10 cellular contexts compared by ENCODE assay signal in the genomic region with DNA sequence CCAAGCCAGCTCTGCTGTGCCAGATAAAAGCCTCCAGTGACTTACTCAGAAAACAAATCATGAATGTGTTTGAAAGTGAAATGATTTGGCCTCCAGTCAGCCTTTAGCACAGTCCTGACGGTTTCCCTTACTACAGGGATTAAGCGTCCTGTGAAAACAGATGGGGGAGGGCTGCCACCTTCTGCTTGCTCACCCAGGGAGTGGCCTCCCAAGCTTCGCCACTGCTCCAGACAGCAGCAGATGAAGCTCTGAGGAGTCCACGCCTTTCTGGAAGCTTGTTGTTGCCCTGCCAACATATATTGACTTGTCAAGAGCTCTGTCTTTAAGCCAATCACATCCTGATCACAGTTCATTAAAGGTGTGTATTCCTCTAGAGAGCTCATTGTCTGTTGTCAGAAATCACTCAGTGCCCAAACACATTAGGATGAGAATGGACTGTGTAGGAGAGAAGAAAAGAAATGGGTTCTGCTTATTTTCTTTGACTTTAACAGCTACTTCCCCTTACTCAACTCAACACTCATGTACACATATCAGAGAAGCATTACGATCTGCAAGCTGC. TPM values are rescaled to one million over a fixed set of nuclear protein-coding genes. Genes with fewer than 3 reads are reported as not detected.
DNase-seq lines count a peak whose midpoint lies in the region; ATAC-seq, FAIRE-seq and TF ChIP-seq lines count a peak whose summit lies in the region.
"Had no signal": no experiment of that assay in that cellular context is flagged by ENCODE, and none has a peak within 500 bp of the region (broad histone marks: within the 10 kb centered on the region; RNA-seq: fewer than 3 reads in every experiment).

No MANE protein-coding gene starts in this region.

- intact Hi-C loops in naive thymus-derived CD4-positive, alpha-beta T cell (cut with micrococcal nuclease) = loop anchor here in 1 of 2 donors (2.0 kb wide), 1 partner anchor 17 kb away; no protein-coding TSS in a partner anchor

- no peaks in the 10 kb centered on the region for H3K27me3 Mint-ChIP-seq in naive thymus-derived CD4-positive, alpha-beta T cell

- no peak overlapping the region for H2BK5ac ChIP-seq in H1 (ENCODE audit: low read depth, low read length)

- no peak overlapping the region for H3K18ac ChIP-seq in H1 (ENCODE audit: extremely low read depth, low read length)

- H2BK120ac ChIP-seq in H1 (replicated peaks; ENCODE audit: low read depth, low read length) = no peak overlapping the region

- H2AK5ac ChIP-seq in H1 (ENCODE audit: low read depth, low read length) = no peak overlapping the region

- CTCF ChIA-PET in H1 (lab: Charles Lee; ENCODE audit: partially characterized antibody) = interaction anchor here (0.6 to 1.7 kb wide), 3 partner anchors 32 to 1016 kb away, joined by 3 to 7 read pairs (median 5); no protein-coding TSS in a partner anchor
- CTCF ChIA-PET in naive thymus-derived CD4-positive, alpha-beta T cell (lab: Charles Lee) = interaction anchor here (0.9 to 10.1 kb wide), 5 partner anchors 7 to 67 kb away, joined by 3 to 192 read pairs (median 4); no protein-coding TSS in a partner anchor

- TF ChIP-seq CTCF in NB4 (IDR thresholded peaks at IDR 0.05; ENCODE audit: low read depth, low read length) (no peak), H1 (IDR thresholded peaks at IDR 0.05; ENCODE audit: control extremely low read depth in 1 of 3, insufficient read depth in 1 of 3, low read depth in 1 of 3, low read length in 3 of 3) (no peak)

- peak overlapping the region; percentile 73; the same call in 1 of the 2 replicates for H2AFZ ChIP-seq in H1 (ENCODE audit: low read length)

- H3K27me3 ChIP-seq in H1 (replicated peaks in 1 of 4; ENCODE audit: control insufficient read depth in 3 of 4, extremely low read depth in 1 of 4, insufficient read depth in 3 of 4, low read length in 3 of 4) = no peaks in the 10 kb centered on the region
- H3K27me3 ChIP-seq in naive thymus-derived CD4-positive, alpha-beta T cell (ENCODE audit: control insufficient read depth in 2 of 2, insufficient read depth in 2 of 2, low read length in 2 of 2) = no peaks in the 10 kb centered on the region
- H3K27me3 ChIP-seq: cardiac muscle cell had no signal

- H4K8ac ChIP-seq in H1 (ENCODE audit: extremely low read depth, insufficient read depth, low read length) = no peak overlapping the region

- no peak overlapping the region for H3K56ac ChIP-seq in H1 (replicated peaks; ENCODE audit: insufficient read length, low read depth, low read length)

- no peaks in the 10 kb centered on the region for H3K79me1 ChIP-seq in H1 (ENCODE audit: low read depth, low read length)

- H2BK20ac ChIP-seq in H1 (ENCODE audit: low read length) = no peak overlapping the region

- H3K4me3 Mint-ChIP-seq in naive thymus-derived CD4-positive, alpha-beta T cell = no peak overlapping the region

- no peak for TF ChIP-seq RAD21 in H1 (IDR thresholded peaks at IDR 0.05 in 1 of 2, conservative IDR thresholded peaks at IDR 0.05 in 1 of 2; ENCODE audit: low read depth in 2 of 2, low read length in 2 of 2)

- H3K27ac Mint-ChIP-seq in naive thymus-derived CD4-positive, alpha-beta T cell = peak overlapping the region in 3 of 9 donors; percentile 5 to 54 (median 32)

- H3K14ac ChIP-seq in H1 (ENCODE audit: insufficient read length) = no peak overlapping the region

- peaks cover 15 to 71% (median 49%) of the 10 kb centered on the region in 7 donors for H3K4me1 Mint-ChIP-seq in naive thymus-derived CD4-positive, alpha-beta T cell

- TF ChIP-seq POLR2A in NB4 (IDR thresholded peaks at IDR 0.05; ENCODE audit: extremely low read depth, insufficient read length) (no peak), H1 (IDR thresholded peaks at IDR 0.05; ENCODE audit: control extremely low read depth in 1 of 2, low read depth in 2 of 2, low read length in 2 of 2) (no peak), GM12891 (IDR thresholded peaks at IDR 0.05; ENCODE audit: low read depth, low read length) (no peak), GM18505 (IDR thresholded peaks at IDR 0.05; ENCODE audit: borderline replicate concordance, extremely low read depth, insufficient read depth, insufficient read length) (no peak)

- H3K9me3 ChIP-seq in H1 (ENCODE audit: insufficient read depth in 2 of 2, low read depth in 1 of 2, low read length in 1 of 2) = no peaks in the 10 kb centered on the region
- no peaks in the 10 kb centered on the region for H3K9me3 ChIP-seq in naive thymus-derived CD4-positive, alpha-beta T cell (ENCODE audit: control insufficient read depth in 2 of 3, low read length in 3 of 3)

- H3K4ac ChIP-seq in H1 (replicated peaks; ENCODE audit: insufficient read length, low read depth, low read length) = no peak overlapping the region

- 74% methylated on average over 5 of the region's 5 CpGs; no CpG with 5 or more reads in 1 of the 2 experiments for WGBS in H1 (ENCODE audit: extremely low coverage in 1 of 2, insufficient coverage in 1 of 2, insufficient read length in 1 of 2, insufficient replicate concordance in 2 of 2, low coverage in 1 of 2, low lambda C conversion rate in 2 of 2, missing lambda C conversion rate in 1 of 2), 2 experiments

- FAIRE-seq in H1 (lab: Jason Lieb, UNC) = no peak
- FAIRE-seq in GM12891 (lab: Jason Lieb, UNC) = no peak

- no peak overlapping the region for H4K91ac ChIP-seq in H1 (replicated peaks; ENCODE audit: insufficient read length, low read length)

- H4K5ac ChIP-seq in H1 (ENCODE audit: insufficient read length, low read depth, low read length) = no peak overlapping the region

- H3K4me2 ChIP-seq in H1 (ENCODE audit: insufficient read depth in 1 of 2, low read depth in 2 of 2, low read length in 2 of 2) = no peak overlapping the region

- POLR2A ChIA-PET in H1 (lab: Charles Lee; ENCODE audit: partially characterized antibody) = no interaction called here
- POLR2A ChIA-PET in naive thymus-derived CD4-positive, alpha-beta T cell (lab: Charles Lee) = interaction anchor here (0.6 to 2.4 kb wide), 6 partner anchors 21 to 227 kb away, joined by 3 to 8 read pairs (median 4); no protein-coding TSS in a partner anchor

- no peaks in the 10 kb centered on the region for H4K20me1 ChIP-seq in H1 (replicated peaks in 1 of 2; ENCODE audit: control insufficient read depth in 1 of 2, insufficient read depth in 2 of 2, low read length in 2 of 2)

- no peaks in the 10 kb centered on the region for H3K9me3 Mint-ChIP-seq in naive thymus-derived CD4-positive, alpha-beta T cell

- H3K36me3 ChIP-seq in H1 (ENCODE audit: control insufficient read depth in 2 of 4, insufficient read depth in 4 of 4, low read length in 3 of 4) = no peaks in the 10 kb centered on the region
- H3K36me3 ChIP-seq in naive thymus-derived CD4-positive, alpha-beta T cell (ENCODE audit: control insufficient read depth in 2 of 3, insufficient read depth in 3 of 3, low read length in 3 of 3) = no peaks in the 10 kb centered on the region
- H3K36me3 ChIP-seq: cardiac muscle cell had no signal

- H3K79me2 ChIP-seq in H1 (ENCODE audit: control insufficient read depth in 1 of 2, insufficient read depth in 2 of 2, low read length in 2 of 2) = no peaks in the 10 kb centered on the region

- no peaks in the 10 kb centered on the region for H3K36me3 Mint-ChIP-seq in naive thymus-derived CD4-positive, alpha-beta T cell

- H2BK15ac ChIP-seq in H1 (ENCODE audit: low read length) = no peak overlapping the region

- peak; percentile 67 for DNase-seq in CD1c-positive myeloid dendritic cell (ENCODE audit: extremely low spot score)
- peak; percentile 67 for DNase-seq in NB4 (ENCODE audit: low read depth)
- DNase-seq in H1 (ENCODE audit: low read depth in 1 of 2, low spot score in 2 of 2) = no peak
- DNase-seq in naive thymus-derived CD4-positive, alpha-beta T cell = no peak
- DNase-seq in GM12891 (ENCODE audit: insufficient read length, low spot score) = no peak
- DNase-seq: NCI-H2081 treated with DMSO at 0.1 percent for 48 hours had no signal

- H3K4me3 ChIP-seq in NB4 (ENCODE audit: low read depth, low read length) = no peak overlapping the region
- H3K4me3 ChIP-seq in H1 (ENCODE audit: extremely low read depth in 1 of 4, insufficient read depth in 2 of 4, low read depth in 3 of 4, low read length in 4 of 4) = no peak overlapping the region
- H3K4me3 ChIP-seq in naive thymus-derived CD4-positive, alpha-beta T cell (ENCODE audit: low read length) = no peak overlapping the region
- H3K4me3 ChIP-seq: cardiac muscle cell had no signal

- peaks cover 0 to 3% (median 0%) of the 10 kb centered on the region in 4 experiments; a peak in 1 of 7 replicates for H3K4me1 ChIP-seq in H1 (replicated peaks in 1 of 4; ENCODE audit: control insufficient read depth in 3 of 4, insufficient read depth in 4 of 4, low read length in 3 of 4)
- peaks cover 0 to 15% of the 10 kb centered on the region in 2 donors for H3K4me1 ChIP-seq in naive thymus-derived CD4-positive, alpha-beta T cell (ENCODE audit: control insufficient read depth in 2 of 2, insufficient read depth in 2 of 2, low read length in 2 of 2)

- no peaks in the 10 kb centered on the region for H3K23me2 ChIP-seq in H1 (ENCODE audit: low read depth, low read length)

- no peak overlapping the region for H3K9ac ChIP-seq in H1 (replicated peaks in 1 of 4; ENCODE audit: extremely low read depth in 1 of 4, low read depth in 3 of 4, low read length in 3 of 4)

- no peak overlapping the region for H3K23ac ChIP-seq in H1 (ENCODE audit: insufficient read length)

- peak; percentile 77 for ATAC-seq in naive thymus-derived CD4-positive, alpha-beta T cell
- no peak for ATAC-seq in GM19023 (IDR thresholded peaks at IDR 0.05; ENCODE audit: unreplicated experiment)
- ATAC-seq in GM19395 (IDR thresholded peaks at IDR 0.05; ENCODE audit: unreplicated experiment) = no peak
- ATAC-seq in GM18505 (IDR thresholded peaks at IDR 0.05; ENCODE audit: unreplicated experiment) = no peak

- H2BK12ac ChIP-seq in H1 (ENCODE audit: low read depth, low read length) = no peak overlapping the region

- no peak overlapping the region for H3K27ac ChIP-seq in H1 (ENCODE audit: low read depth, low read length)
- no peak overlapping the region for H3K27ac ChIP-seq in naive thymus-derived CD4-positive, alpha-beta T cell (ENCODE audit: low read depth, low read length)
- H3K27ac ChIP-seq: cardiac muscle cell had no signal

- no peak for TF ChIP-seq EP300 in H1 (IDR thresholded peaks at IDR 0.05; ENCODE audit: borderline replicate concordance in 1 of 2, low read depth in 2 of 2, low read length in 2 of 2)

RNA-seq across cellular contexts. Expression of gene FYB1, which starts 4.9 kb away (rescaled TPM):
- total RNA-seq in H1 (2021; fragmentation: NEBNext Ultra II Directional; extraction: Animal tissue kit (Norgen Biotek cat#: 25700)) = not detected in 2 replicates
- polyA plus RNA-seq in H1 (2011; rRNA removed) = not detected in 2 replicates
- polyA plus RNA-seq in H1 (2011; cell fraction: cytosol; rRNA removed) = not detected
- not detected for polyA plus RNA-seq in H1 (2011; cell fraction: nucleus; rRNA removed)
- polyA plus RNA-seq in H1 (2012, experiment 1 of 2) = not detected in 4 replicates
- polyA plus RNA-seq in H1 (2012, experiment 2 of 2) = not detected
- polyA plus RNA-seq in H1 (2013, experiment 1 of 2) = not detected
- polyA plus RNA-seq in H1 (2013, experiment 2 of 2) = not detected
- polyA minus RNA-seq in H1 (2011; rRNA and poly(A)+ RNA removed) = not detected in 2 replicates
- polyA minus RNA-seq in H1 (2011; cell fraction: cytosol; rRNA and poly(A)+ RNA removed) = not detected
- polyA minus RNA-seq in H1 (2011; cell fraction: nucleus; rRNA and poly(A)+ RNA removed) = not detected
- 100 to 1,000 TPM; 310 to 701 (median 497) TPM for total RNA-seq in naive thymus-derived CD4-positive, alpha-beta T cell
- polyA plus RNA-seq in naive thymus-derived CD4-positive, alpha-beta T cell = 100 to 1,000 TPM; 342 to 488 TPM
- polyA plus RNA-seq in GM12891 (2012; ENCODE audit: low read depth, missing spikeins) = 1.4 TPM
- total RNA-seq: cardiac muscle cell had no signal
- polyA plus RNA-seq: cardiac muscle cell had no signal

Comparison
In these comparisons a context has a peak if more than half of its experiments do, and no peak if none do; other contexts are left out.
1. DNase-seq: peak in CD1c-positive myeloid dendritic cell (single experiment) and NB4 (single experiment); none in H1 (0 of 2), naive thymus-derived CD4-positive, alpha-beta T cell (0 of 9) and GM12891 (single experiment).
2. RNA of gene FYB1, which starts 4.9 kb away (total RNA-seq): 310 to 701 TPM in naive thymus-derived CD4-positive, alpha-beta T cell; not detected in H1; every median in the first group is over 100 times any median in the second.